8 cellular contexts compared by ENCODE assay signal in genomic region chr21:28993293-28993629, GRCh38. TPM values are rescaled to one million over a fixed set of nuclear protein-coding genes. Genes with fewer than 3 reads are reported as not detected.
DNase-seq lines count a peak whose midpoint lies in the region; TF ChIP-seq lines count a peak whose summit lies in the region.

No MANE protein-coding gene starts in this region.

- H3K27ac ChIP-seq in SU-DHL-6 (ENCODE audit: low read depth, low read length) (peak overlapping the region; percentile 68), sigmoid colon (peak overlapping the region; percentile 88 to 92 (median 91))

- H3K9me3 ChIP-seq in SU-DHL-6 (ENCODE audit: insufficient read depth, low read length): no peaks in the 10 kb centered on the region
- H3K9me3 ChIP-seq in sigmoid colon: no peaks in the 10 kb centered on the region

- TF ChIP-seq POLR2A in sigmoid colon (IDR thresholded peaks at IDR 0.05) (no peak), erythroblast (IDR thresholded peaks at IDR 0.05; ENCODE audit: low read length) (no peak)

- H3K9ac ChIP-seq in SU-DHL-6 (ENCODE audit: low read length): peak overlapping the region; percentile 70

- peak overlapping the region; percentile 69 for H3K4me3 ChIP-seq in GM12865 (ENCODE audit: low read depth, low read length)
- peak overlapping the region; percentile 59 for H3K4me3 ChIP-seq in SU-DHL-6 (ENCODE audit: insufficient read depth, low read length, poor library complexity, severe bottlenecking)
- peak overlapping the region; percentile 30 for H3K4me3 ChIP-seq in fibroblast of mammary gland (ENCODE audit: control insufficient read depth, low read depth, low read length)
- H3K4me3 ChIP-seq in sigmoid colon: peak overlapping the region; percentile 82 to 95 (median 90)

- TF ChIP-seq CTCF in GM12865 (IDR thresholded peaks at IDR 0.05; ENCODE audit: insufficient read depth, low read depth, low read length, missing control alignments): no peak
- no peak for TF ChIP-seq CTCF in SU-DHL-6 (IDR thresholded peaks at IDR 0.05; ENCODE audit: insufficient read depth, low read length, poor library complexity, severe bottlenecking)
- TF ChIP-seq CTCF in fibroblast of mammary gland (conservative IDR thresholded peaks at IDR 0.05; ENCODE audit: control insufficient read depth, insufficient read depth, low read depth, low read length): no peak
- TF ChIP-seq CTCF in sigmoid colon (IDR thresholded peaks at IDR 0.05): no peak

- DNase-seq in GM12865 (ENCODE audit: low read depth): no peak
- DNase-seq in fibroblast of mammary gland (ENCODE audit: low read depth): no peak
- no peak for DNase-seq in sigmoid colon
- no peak for DNase-seq in NCI-H2081 treated with DMSO at 0.1 percent for 48 hours (lab: John Stamatoyannopoulos, UW)
- no peak for DNase-seq in erythroblast (lab: John Stamatoyannopoulos, UW)
- no peak for DNase-seq in SW 1271 (lab: John Stamatoyannopoulos, UW)
- DNase-seq in 8988T: no peak

- WGBS in sigmoid colon, 2 donors: 41 to 56% methylated on average over 4 of the region's 4 CpGs

- peak overlapping the region; percentile 94 for H3K4me2 ChIP-seq in SU-DHL-6 (ENCODE audit: low read depth, low read length, poor library complexity, severe bottlenecking)

- no peaks in the 10 kb centered on the region for H3K36me3 ChIP-seq in SU-DHL-6 (ENCODE audit: low read length)
- no peaks in the 10 kb centered on the region for H3K36me3 ChIP-seq in sigmoid colon

- peaks cover 41% of the 10 kb centered on the region for H3K79me2 ChIP-seq in SU-DHL-6 (ENCODE audit: insufficient read depth, low read length)

- H2AFZ ChIP-seq in SU-DHL-6 (ENCODE audit: low read depth, low read length, severe bottlenecking): peak overlapping the region; percentile 78

- H4K20me1 ChIP-seq in SU-DHL-6 (ENCODE audit: low read depth, low read length): no peaks in the 10 kb centered on the region

- no peaks in the 10 kb centered on the region for H3K9me2 ChIP-seq in SU-DHL-6 (replicated peaks; ENCODE audit: insufficient read depth, low read length)

- H3F3A ChIP-seq in SU-DHL-6 (ENCODE audit: insufficient read depth): peaks cover 13% of the 10 kb centered on the region

- H3K27me3 ChIP-seq in SU-DHL-6 (ENCODE audit: low read length) (no peaks in the 10 kb centered on the region), sigmoid colon (no peaks in the 10 kb centered on the region)

- intact Hi-C loops in sigmoid colon (cut with DNase I): loop anchor here (2.0 to 10.0 kb wide), 3 partner anchors 32 to 108 kb away; partner anchors contain the start of genes CCT8 and USP16

- no peak for TF ChIP-seq EP300 in sigmoid colon (IDR thresholded peaks at IDR 0.05)

- peaks cover 0 to 24% (median 17%) of the 10 kb centered on the region in 4 donors for H3K4me1 ChIP-seq in sigmoid colon

RNA-seq across cellular contexts. Expression of gene LTN1, which starts 0.6 kb away (rescaled TPM):
- 10 to 100 TPM; 19.4 to 31.0 (median 24.5) TPM for total RNA-seq in sigmoid colon
- 1 to 10 TPM; 3.5 to 7.1 (median 3.6) TPM for polyA plus RNA-seq in sigmoid colon

RNA-seq across cellular contexts. Expression of gene RWDD2B, which starts 25.9 kb away (rescaled TPM):
- total RNA-seq in sigmoid colon: 10 to 100 TPM; 15.7 to 21.9 (median 18.4) TPM
- polyA plus RNA-seq in sigmoid colon: 10 to 100 TPM in 2 of 3 donors, 1 to 10 TPM in 1; 9.6 to 10.6 (median 10.4) TPM

RNA-seq across cellular contexts. Expression of gene USP16, which starts 31.2 kb away (rescaled TPM):
- total RNA-seq in sigmoid colon: 10 to 100 TPM; 37.8 to 53.5 (median 39.7) TPM
- 10 to 100 TPM; 25.3 to 30.1 (median 28.8) TPM for polyA plus RNA-seq in sigmoid colon

Comparison
In these comparisons a context has a peak if more than half of its experiments do, and no peak if none do; other contexts are left out.
1. H3K4me3 ChIP-seq: peak in every context shown above with its lines; median percentile 90 in sigmoid colon; 69 in GM12865; 59 in SU-DHL-6; 30 in fibroblast of mammary gland.